23 cellular contexts compared by ENCODE assay signal in the genomic region with DNA sequence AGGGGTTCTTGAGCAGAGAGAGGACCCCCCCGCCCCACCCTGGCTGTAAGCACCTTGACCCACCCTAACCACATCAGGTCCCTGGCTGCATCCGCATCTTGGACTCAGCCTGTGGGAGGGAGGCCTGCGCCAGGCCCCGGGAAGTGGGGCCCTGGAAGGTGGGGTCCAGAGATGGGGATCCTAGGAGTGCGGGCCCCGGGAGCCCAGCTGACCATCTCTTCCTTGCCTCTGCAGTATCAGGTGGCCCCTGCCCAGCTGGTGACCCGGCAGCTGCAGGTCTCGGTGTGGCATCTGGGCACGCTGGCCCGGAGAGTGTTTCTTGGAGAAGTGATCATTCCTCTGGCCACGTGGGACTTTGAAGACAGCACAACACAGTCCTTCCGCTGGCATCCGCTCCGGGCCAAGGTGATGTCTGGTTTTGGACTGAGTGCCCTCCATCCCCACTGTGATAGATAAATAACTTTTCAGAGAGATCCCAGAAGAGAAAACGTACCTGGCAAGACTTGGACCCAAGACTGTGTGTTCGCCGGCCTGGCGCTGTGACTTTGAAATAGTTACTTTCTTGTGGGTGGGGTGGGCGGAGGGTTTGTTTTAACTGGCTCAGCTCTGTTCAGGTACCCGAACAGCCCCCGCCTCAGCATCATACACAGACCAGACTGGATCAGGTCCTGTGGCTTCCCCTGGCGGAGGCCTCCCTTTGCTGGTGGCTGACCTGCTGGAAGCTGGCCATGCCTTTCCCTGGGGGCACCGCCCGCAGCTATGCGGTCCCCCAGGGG.
A peak's percentile ranks its signal among the peaks of the same experiment; 100 is the strongest.
DNase-seq lines count a peak whose midpoint lies in the region; ATAC-seq and TF ChIP-seq lines count a peak whose summit lies in the region.
"Had no signal": no experiment of that assay in that cellular context is flagged by ENCODE, and none has a peak within 500 bp of the region (broad histone marks: within the 10 kb centered on the region; RNA-seq: fewer than 3 reads in every experiment).

No MANE protein-coding gene starts in this region.

- POLR2A ChIA-PET in HEK293 (lab: Yijun Ruan, JAX) = interaction anchor here (1.0 kb wide), 1 partner anchor 20 kb away, joined by 3 read pairs; no protein-coding TSS in a partner anchor

- no peak for TF ChIP-seq CTCF in HEK293 (tag by site-specific recombination; IDR thresholded peaks at IDR 0.05)
- TF ChIP-seq CTCF in osteoblast (IDR thresholded peaks at IDR 0.05; ENCODE audit: extremely low read depth, low read depth, low read length) = no peak

- H3K4me2 ChIP-seq in osteoblast (ENCODE audit: insufficient read depth, low read length) = no peak overlapping the region

- no peaks in the 10 kb centered on the region for H3K36me3 ChIP-seq in HEK293 (ENCODE audit: control insufficient read depth in 2 of 2, insufficient read depth in 1 of 2, low read length in 2 of 2)
- H3K36me3 ChIP-seq in osteoblast (ENCODE audit: insufficient read depth, low read length) = no peaks in the 10 kb centered on the region
- H3K36me3 ChIP-seq: HAP-1 had no signal

- no peaks in the 10 kb centered on the region for H3K9me3 Mint-ChIP-seq in activated T-cell treated with anti-CD3 and anti-CD28 coated beads, Interleukin-2, amount 50 U/mL, for 72 hours
- H3K9me3 Mint-ChIP-seq: immature natural killer cell had no signal

- H3K9me3 ChIP-seq in HEK293 (ENCODE audit: control insufficient read depth, insufficient read depth, low read depth, low read length) = no peaks in the 10 kb centered on the region
- no peaks in the 10 kb centered on the region for H3K9me3 ChIP-seq in osteoblast (ENCODE audit: low read depth, low read length)
- H3K9me3 ChIP-seq: Caco-2, HAP-1, left ventricle myocardium inferior, SJSA1, upper lobe of left lung had no signal

- H3K4me1 ChIP-seq in HEK293 (ENCODE audit: control insufficient read depth, insufficient read depth, low read length) (peaks cover 4% of the 10 kb centered on the region; the same call in 1 of the 2 replicates), osteoblast (ENCODE audit: insufficient read depth, low read length) (no peaks in the 10 kb centered on the region)
- H3K4me1 ChIP-seq: Caco-2, HAP-1, SJSA1 had no signal

- no peak overlapping the region for H2AFZ ChIP-seq in osteoblast (ENCODE audit: low read length)

- H3K27ac Mint-ChIP-seq in activated T-cell treated with anti-CD3 and anti-CD28 coated beads, Interleukin-2, amount 50 U/mL, for 72 hours = no peak overlapping the region
- H3K27ac Mint-ChIP-seq: progenitor cell of endocrine pancreas had no signal

- H3K27me3 Mint-ChIP-seq in activated T-cell treated with anti-CD3 and anti-CD28 coated beads, Interleukin-2, amount 50 U/mL, for 72 hours (ENCODE audit: low read depth) = no peaks in the 10 kb centered on the region

- H3K4me3 ChIP-seq in HEK293 (ENCODE audit: low read depth, low read length) = no peak overlapping the region
- no peak overlapping the region for H3K4me3 ChIP-seq in osteoblast (ENCODE audit: insufficient read depth, low read length)
- H3K4me3 ChIP-seq: HAP-1, left ventricle myocardium inferior, SJSA1, upper lobe of left lung had no signal

- no peak overlapping the region for H3K27ac ChIP-seq in HEK293 (ENCODE audit: extremely low read depth, low read depth, low read length)
- H3K27ac ChIP-seq in osteoblast (ENCODE audit: low read depth, low read length) = no peak overlapping the region
- H3K27ac ChIP-seq: left ventricle myocardium inferior, SJSA1, upper lobe of left lung had no signal

- DNase-seq in activated T-cell treated with anti-CD3 and anti-CD28 coated beads, Interleukin-2, amount 50 U/mL, for 1 hour = peak; percentile 17
- DNase-seq in activated T-cell treated with anti-CD3 and anti-CD28 coated beads, Interleukin-2, amount 50 U/mL, for 72 hours = no peak
- peak; percentile 43 for DNase-seq in ecto neural progenitor cell (ENCODE audit: low spot score)
- peak; percentile 60 for DNase-seq in osteoblast (ENCODE audit: insufficient read length, low spot score, missing footprints)
- DNase-seq in NCI-H1092 treated with DMSO at 0.1 percent for 48 hours (lab: John Stamatoyannopoulos, UW) = no peak
- DNase-seq in retina = no peak
- DNase-seq: Caco-2; DMS79 treated with DMSO at 0.1 percent for 48 hours; effector memory CD4-positive, alpha-beta T cell; foreskin fibroblast; immature natural killer cell; left ventricle myocardium inferior; NCI-H1694 treated with DMSO at 0.1 percent for 48 hours; NCI-H2171 treated with DMSO at 0.1 percent for 48 hours; NCI-H524 treated with DMSO at 0.1 percent for 48 hours; T-helper 1 cell had no signal

- no peaks in the 10 kb centered on the region for H3K79me2 ChIP-seq in osteoblast (ENCODE audit: insufficient read depth, low read length)

- CTCF ChIA-PET in HEK293 (lab: Yijun Ruan, JAX) = interaction anchor here (0.9 to 1.9 kb wide), 2 partner anchors 14 to 39 kb away, joined by 3 to 9 read pairs; no protein-coding TSS in a partner anchor

- no peaks in the 10 kb centered on the region for H3K4me1 Mint-ChIP-seq in activated T-cell treated with anti-CD3 and anti-CD28 coated beads, Interleukin-2, amount 50 U/mL, for 72 hours (ENCODE audit: low read depth)

- peaks cover 11 to 37% of the 10 kb centered on the region in 2 donors for H3K36me3 Mint-ChIP-seq in activated T-cell treated with anti-CD3 and anti-CD28 coated beads, Interleukin-2, amount 50 U/mL, for 72 hours (ENCODE audit: insufficient read depth in 2 of 2)

- H4K20me1 ChIP-seq in osteoblast (ENCODE audit: insufficient read depth, low read length) = no peaks in the 10 kb centered on the region

- ATAC-seq in activated T-cell treated with anti-CD3 and anti-CD28 coated beads, Interleukin-2, amount 50 U/mL, for 72 hours (replicated peaks in 1 of 2) = no peak
- no peak for ATAC-seq in GM21390 (IDR thresholded peaks at IDR 0.05; ENCODE audit: unreplicated experiment)
- ATAC-seq: HepG2 had no signal

- H3K4me3 Mint-ChIP-seq in activated T-cell treated with anti-CD3 and anti-CD28 coated beads, Interleukin-2, amount 50 U/mL, for 72 hours = no peak overlapping the region
- H3K4me3 Mint-ChIP-seq: immature natural killer cell had no signal

- H3K27me3 ChIP-seq in osteoblast (ENCODE audit: insufficient read depth, low read length) = no peaks in the 10 kb centered on the region
- H3K27me3 ChIP-seq: SJSA1, upper lobe of left lung had no signal

TF ChIP-seq in HEK293, 187 proteins besides CTCF, POLR2A, EP300 and RAD21:
- TF ChIP-seq ZNF600 (tag by site-specific recombination; IDR thresholded peaks at IDR 0.05) (no peak), EGR2 (tag by site-specific recombination; IDR thresholded peaks at IDR 0.05; ENCODE audit: low read depth) (0 out of 2 replicates have a peak, but pooled peaks have one; percentile 13)

Comparison
In these comparisons a context has a peak if more than half of its experiments do, and no peak if none do; other contexts are left out.
1. DNase-seq: peak in activated T-cell treated with anti-CD3 and anti-CD28 coated beads, Interleukin-2, amount 50 U/mL, for 1 hour (single experiment), ecto neural progenitor cell (single experiment) and osteoblast (single experiment); none in activated T-cell treated with anti-CD3 and anti-CD28 coated beads, Interleukin-2, amount 50 U/mL, for 72 hours (0 of 2), NCI-H1092 treated with DMSO at 0.1 percent for 48 hours (single experiment) and retina (single experiment).